1 cellular context compared by ENCODE assay signal in the genomic region with DNA sequence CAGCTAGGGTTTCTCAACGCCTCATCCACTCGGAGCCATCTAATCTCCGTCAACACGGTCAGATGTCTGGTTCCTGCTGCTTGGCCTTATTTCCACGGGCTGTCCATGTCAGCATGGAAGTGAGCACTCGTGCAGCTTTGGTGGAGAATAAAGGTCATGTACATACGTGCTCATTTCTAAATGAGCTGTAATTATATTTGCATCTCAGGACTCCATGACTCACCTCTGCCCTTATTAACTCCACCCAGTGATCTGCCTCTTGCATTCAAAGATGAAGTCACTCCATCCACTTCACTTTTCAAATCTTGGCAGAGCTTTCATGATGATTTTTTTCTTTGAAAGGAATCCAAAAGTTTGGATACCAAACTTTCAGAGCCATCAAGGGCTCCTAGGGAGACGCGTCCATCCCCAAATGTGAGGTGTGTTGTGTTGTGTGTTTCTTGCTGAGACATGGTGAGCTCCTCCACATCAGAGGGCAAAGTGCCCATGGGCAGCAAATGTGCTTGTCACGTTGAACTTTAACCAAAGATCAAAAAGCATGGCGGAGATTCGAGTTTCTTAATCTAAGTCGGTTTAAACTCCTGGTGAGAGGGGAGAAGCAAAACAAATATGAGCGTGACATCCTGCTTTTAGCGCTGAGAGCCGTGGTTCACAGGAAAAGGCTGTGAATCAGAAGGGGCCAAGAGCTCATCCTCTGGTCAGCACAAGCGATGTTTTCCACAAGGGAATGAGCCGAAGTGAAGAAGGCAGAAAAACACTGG.
TF ChIP-seq lines count a peak whose summit lies in the region.

No MANE protein-coding gene starts in this region.

TF ChIP-seq in HepG2, 621 proteins besides CTCF, POLR2A, EP300 and RAD21 (continued from another document and continues in another):
- TF ChIP-seq, protein P1, sequence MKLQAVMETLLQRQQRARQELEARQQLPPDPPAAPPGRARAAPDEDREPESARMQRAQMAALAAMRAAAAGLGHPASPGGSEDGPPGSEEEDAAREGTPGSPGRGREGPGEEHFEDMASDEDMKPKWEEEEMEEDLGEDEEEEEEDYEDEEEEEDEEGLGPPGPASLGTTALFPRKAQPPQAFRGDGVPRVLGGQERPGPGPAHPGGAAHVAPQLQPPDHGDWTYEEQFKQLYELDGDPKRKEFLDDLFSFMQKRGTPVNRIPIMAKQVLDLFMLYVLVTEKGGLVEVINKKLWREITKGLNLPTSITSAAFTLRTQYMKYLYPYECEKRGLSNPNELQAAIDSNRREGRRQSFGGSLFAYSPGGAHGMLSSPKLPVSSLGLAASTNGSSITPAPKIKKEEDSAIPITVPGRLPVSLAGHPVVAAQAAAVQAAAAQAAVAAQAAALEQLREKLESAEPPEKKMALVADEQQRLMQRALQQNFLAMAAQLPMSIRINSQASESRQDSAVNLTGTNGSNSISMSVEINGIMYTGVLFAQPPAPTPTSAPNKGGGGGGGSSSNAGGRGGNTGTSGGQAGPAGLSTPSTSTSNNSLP (IDR thresholded peaks at IDR 0.05; ENCODE audit: low read depth, low read length), result no peak
- no peak for TF ChIP-seq AKAP8 (CRISPR knock-in tag; IDR thresholded peaks at IDR 0.05)
- TF ChIP-seq GFI1 (CRISPR knock-in tag; IDR thresholded peaks at IDR 0.05; ENCODE audit: borderline replicate concordance), result peak; percentile 49; the same call in 1 of the 2 replicates
- TF ChIP-seq, protein P2, sequence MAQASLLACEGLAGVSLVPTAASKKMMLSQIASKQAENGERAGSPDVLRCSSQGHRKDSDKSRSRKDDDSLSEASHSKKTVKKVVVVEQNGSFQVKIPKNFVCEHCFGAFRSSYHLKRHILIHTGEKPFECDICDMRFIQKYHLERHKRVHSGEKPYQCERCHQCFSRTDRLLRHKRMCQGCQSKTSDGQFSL (CRISPR knock-in tag; IDR thresholded peaks at IDR 0.05), result no peak
- no peak for TF ChIP-seq NFKBIZ (CRISPR knock-in tag; IDR thresholded peaks at IDR 0.05)
- no peak for TF ChIP-seq ZNF564 (CRISPR knock-in tag; IDR thresholded peaks at IDR 0.05)
- no peak for TF ChIP-seq MAZ (IDR thresholded peaks at IDR 0.05; ENCODE audit: borderline replicate concordance, low read depth, low read length)
- no peak for TF ChIP-seq MAZ (CRISPR knock-in tag; IDR thresholded peaks at IDR 0.05; ENCODE audit: low read depth)
- 0 out of 2 replicates have a peak, but pooled peaks have one; percentile 28 for TF ChIP-seq KLF11 (CRISPR knock-in tag; IDR thresholded peaks at IDR 0.05)
- TF ChIP-seq HNRNPUL1 (IDR thresholded peaks at IDR 0.05; ENCODE audit: low read depth, low read length), result no peak
- TF ChIP-seq ZFP90 (CRISPR knock-in tag; IDR thresholded peaks at IDR 0.05; ENCODE audit: borderline replicate concordance), result no peak
- TF ChIP-seq ZNF431 (CRISPR knock-in tag; IDR thresholded peaks at IDR 0.05; ENCODE audit: borderline replicate concordance, low read depth), result no peak
- TF ChIP-seq, protein P3, sequence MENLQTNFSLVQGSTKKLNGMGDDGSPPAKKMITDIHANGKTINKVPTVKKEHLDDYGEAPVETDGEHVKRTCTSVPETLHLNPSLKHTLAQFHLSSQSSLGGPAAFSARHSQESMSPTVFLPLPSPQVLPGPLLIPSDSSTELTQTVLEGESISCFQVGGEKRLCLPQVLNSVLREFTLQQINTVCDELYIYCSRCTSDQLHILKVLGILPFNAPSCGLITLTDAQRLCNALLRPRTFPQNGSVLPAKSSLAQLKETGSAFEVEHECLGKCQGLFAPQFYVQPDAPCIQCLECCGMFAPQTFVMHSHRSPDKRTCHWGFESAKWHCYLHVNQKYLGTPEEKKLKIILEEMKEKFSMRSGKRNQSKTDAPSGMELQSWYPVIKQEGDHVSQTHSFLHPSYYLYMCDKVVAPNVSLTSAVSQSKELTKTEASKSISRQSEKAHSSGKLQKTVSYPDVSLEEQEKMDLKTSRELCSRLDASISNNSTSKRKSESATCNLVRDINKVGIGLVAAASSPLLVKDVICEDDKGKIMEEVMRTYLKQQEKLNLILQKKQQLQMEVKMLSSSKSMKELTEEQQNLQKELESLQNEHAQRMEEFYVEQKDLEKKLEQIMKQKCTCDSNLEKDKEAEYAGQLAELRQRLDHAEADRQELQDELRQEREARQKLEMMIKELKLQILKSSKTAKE (CRISPR knock-in tag; IDR thresholded peaks at IDR 0.05; ENCODE audit: borderline replicate concordance), result no peak
- no peak for TF ChIP-seq ZNF274 (CRISPR knock-in tag; IDR thresholded peaks at IDR 0.05)
- TF ChIP-seq CHD2 (IDR thresholded peaks at IDR 0.05; ENCODE audit: low read depth, low read length), result no peak
- TF ChIP-seq, protein P4, sequence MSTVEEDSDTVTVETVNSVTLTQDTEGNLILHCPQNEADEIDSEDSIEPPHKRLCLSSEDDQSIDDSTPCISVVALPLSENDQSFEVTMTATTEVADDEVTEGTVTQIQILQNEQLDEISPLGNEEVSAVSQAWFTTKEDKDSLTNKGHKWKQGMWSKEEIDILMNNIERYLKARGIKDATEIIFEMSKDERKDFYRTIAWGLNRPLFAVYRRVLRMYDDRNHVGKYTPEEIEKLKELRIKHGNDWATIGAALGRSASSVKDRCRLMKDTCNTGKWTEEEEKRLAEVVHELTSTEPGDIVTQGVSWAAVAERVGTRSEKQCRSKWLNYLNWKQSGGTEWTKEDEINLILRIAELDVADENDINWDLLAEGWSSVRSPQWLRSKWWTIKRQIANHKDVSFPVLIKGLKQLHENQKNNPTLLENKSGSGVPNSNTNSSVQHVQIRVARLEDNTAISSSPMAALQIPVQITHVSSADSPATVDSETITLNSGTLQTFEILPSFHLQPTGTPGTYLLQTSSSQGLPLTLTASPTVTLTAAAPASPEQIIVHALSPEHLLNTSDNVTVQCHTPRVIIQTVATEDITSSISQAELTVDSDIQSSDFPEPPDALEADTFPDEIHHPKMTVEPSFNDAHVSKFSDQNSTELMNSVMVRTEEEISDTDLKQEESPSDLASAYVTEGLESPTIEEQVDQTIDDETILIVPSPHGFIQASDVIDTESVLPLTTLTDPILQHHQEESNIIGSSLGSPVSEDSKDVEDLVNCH (CRISPR knock-in tag; IDR thresholded peaks at IDR 0.05), result no peak
- no peak for TF ChIP-seq SP1 (IDR thresholded peaks at IDR 0.05)
- no peak for TF ChIP-seq SP1 (CRISPR knock-in tag; IDR thresholded peaks at IDR 0.05)
- no peak for TF ChIP-seq TAF1 (CRISPR knock-in tag; IDR thresholded peaks at IDR 0.05)
- peak; percentile 84 for TF ChIP-seq PHF21A (CRISPR knock-in tag; IDR thresholded peaks at IDR 0.05)
- 0 out of 2 replicates have a peak, but pooled peaks have one; percentile 43 for TF ChIP-seq ZNF709 (CRISPR knock-in tag; IDR thresholded peaks at IDR 0.05)
- TF ChIP-seq, protein P5, sequence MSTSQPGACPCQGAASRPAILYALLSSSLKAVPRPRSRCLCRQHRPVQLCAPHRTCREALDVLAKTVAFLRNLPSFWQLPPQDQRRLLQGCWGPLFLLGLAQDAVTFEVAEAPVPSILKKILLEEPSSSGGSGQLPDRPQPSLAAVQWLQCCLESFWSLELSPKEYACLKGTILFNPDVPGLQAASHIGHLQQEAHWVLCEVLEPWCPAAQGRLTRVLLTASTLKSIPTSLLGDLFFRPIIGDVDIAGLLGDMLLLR (CRISPR knock-in tag; IDR thresholded peaks at IDR 0.05), result no peak
- TF ChIP-seq FOXJ3 (CRISPR knock-in tag; IDR thresholded peaks at IDR 0.05; ENCODE audit: borderline replicate concordance), result peak; percentile 70; the same call in 1 of the 2 replicates
- no peak for TF ChIP-seq ZNF121 (CRISPR knock-in tag; IDR thresholded peaks at IDR 0.05)
- no peak for TF ChIP-seq ZNF749 (CRISPR knock-in tag; IDR thresholded peaks at IDR 0.05; ENCODE audit: borderline replicate concordance)
- TF ChIP-seq KLF6 (CRISPR knock-in tag; IDR thresholded peaks at IDR 0.05), result 0 out of 2 replicates have a peak, but pooled peaks have one; percentile 34
- TF ChIP-seq, protein P6, sequence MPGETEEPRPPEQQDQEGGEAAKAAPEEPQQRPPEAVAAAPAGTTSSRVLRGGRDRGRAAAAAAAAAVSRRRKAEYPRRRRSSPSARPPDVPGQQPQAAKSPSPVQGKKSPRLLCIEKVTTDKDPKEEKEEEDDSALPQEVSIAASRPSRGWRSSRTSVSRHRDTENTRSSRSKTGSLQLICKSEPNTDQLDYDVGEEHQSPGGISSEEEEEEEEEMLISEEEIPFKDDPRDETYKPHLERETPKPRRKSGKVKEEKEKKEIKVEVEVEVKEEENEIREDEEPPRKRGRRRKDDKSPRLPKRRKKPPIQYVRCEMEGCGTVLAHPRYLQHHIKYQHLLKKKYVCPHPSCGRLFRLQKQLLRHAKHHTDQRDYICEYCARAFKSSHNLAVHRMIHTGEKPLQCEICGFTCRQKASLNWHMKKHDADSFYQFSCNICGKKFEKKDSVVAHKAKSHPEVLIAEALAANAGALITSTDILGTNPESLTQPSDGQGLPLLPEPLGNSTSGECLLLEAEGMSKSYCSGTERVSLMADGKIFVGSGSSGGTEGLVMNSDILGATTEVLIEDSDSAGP (CRISPR knock-in tag; IDR thresholded peaks at IDR 0.05; ENCODE audit: borderline replicate concordance), result no peak
- no peak for TF ChIP-seq SRF (IDR thresholded peaks at IDR 0.05; ENCODE audit: low read depth, low read length)
- TF ChIP-seq, protein P7, sequence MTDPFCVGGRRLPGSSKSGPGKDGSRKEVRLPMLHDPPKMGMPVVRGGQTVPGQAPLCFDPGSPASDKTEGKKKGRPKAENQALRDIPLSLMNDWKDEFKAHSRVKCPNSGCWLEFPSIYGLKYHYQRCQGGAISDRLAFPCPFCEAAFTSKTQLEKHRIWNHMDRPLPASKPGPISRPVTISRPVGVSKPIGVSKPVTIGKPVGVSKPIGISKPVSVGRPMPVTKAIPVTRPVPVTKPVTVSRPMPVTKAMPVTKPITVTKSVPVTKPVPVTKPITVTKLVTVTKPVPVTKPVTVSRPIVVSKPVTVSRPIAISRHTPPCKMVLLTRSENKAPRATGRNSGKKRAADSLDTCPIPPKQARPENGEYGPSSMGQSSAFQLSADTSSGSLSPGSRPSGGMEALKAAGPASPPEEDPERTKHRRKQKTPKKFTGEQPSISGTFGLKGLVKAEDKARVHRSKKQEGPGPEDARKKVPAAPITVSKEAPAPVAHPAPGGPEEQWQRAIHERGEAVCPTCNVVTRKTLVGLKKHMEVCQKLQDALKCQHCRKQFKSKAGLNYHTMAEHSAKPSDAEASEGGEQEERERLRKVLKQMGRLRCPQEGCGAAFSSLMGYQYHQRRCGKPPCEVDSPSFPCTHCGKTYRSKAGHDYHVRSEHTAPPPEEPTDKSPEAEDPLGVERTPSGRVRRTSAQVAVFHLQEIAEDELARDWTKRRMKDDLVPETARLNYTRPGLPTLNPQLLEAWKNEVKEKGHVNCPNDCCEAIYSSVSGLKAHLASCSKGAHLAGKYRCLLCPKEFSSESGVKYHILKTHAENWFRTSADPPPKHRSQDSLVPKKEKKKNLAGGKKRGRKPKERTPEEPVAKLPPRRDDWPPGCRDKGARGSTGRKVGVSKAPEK (CRISPR knock-in tag; IDR thresholded peaks at IDR 0.05; ENCODE audit: borderline replicate concordance), result no peak
- TF ChIP-seq, protein P8, sequence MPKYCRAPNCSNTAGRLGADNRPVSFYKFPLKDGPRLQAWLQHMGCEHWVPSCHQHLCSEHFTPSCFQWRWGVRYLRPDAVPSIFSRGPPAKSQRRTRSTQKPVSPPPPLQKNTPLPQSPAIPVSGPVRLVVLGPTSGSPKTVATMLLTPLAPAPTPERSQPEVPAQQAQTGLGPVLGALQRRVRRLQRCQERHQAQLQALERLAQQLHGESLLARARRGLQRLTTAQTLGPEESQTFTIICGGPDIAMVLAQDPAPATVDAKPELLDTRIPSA (CRISPR knock-in tag; IDR thresholded peaks at IDR 0.05; ENCODE audit: borderline replicate concordance), result no peak
- no peak for TF ChIP-seq SMAD9 (CRISPR knock-in tag; IDR thresholded peaks at IDR 0.05)
- TF ChIP-seq KDM2A (CRISPR knock-in tag; IDR thresholded peaks at IDR 0.05; ENCODE audit: borderline replicate concordance, low read depth), result 0 out of 2 replicates have a peak, but pooled peaks have one; percentile 18
- no peak for TF ChIP-seq KLF16 (CRISPR knock-in tag; IDR thresholded peaks at IDR 0.05)
- TF ChIP-seq NFIC (IDR thresholded peaks at IDR 0.05; ENCODE audit: low read length), result peak; percentile 82; the same call in 1 of the 2 replicates
- no peak for TF ChIP-seq NFE2 (CRISPR knock-in tag; IDR thresholded peaks at IDR 0.05)
- TF ChIP-seq ZNF33A (CRISPR knock-in tag; IDR thresholded peaks at IDR 0.05; ENCODE audit: borderline replicate concordance), result no peak
- no peak; the same call in 1 of the 2 replicates for TF ChIP-seq ZNF335 (CRISPR knock-in tag; IDR thresholded peaks at IDR 0.05)
- TF ChIP-seq NCOA2 (CRISPR knock-in tag; IDR thresholded peaks at IDR 0.05), result peak; percentile 86
- no peak for TF ChIP-seq KLF12 (CRISPR knock-in tag; IDR thresholded peaks at IDR 0.05; ENCODE audit: borderline replicate concordance)
- TF ChIP-seq, protein P9, sequence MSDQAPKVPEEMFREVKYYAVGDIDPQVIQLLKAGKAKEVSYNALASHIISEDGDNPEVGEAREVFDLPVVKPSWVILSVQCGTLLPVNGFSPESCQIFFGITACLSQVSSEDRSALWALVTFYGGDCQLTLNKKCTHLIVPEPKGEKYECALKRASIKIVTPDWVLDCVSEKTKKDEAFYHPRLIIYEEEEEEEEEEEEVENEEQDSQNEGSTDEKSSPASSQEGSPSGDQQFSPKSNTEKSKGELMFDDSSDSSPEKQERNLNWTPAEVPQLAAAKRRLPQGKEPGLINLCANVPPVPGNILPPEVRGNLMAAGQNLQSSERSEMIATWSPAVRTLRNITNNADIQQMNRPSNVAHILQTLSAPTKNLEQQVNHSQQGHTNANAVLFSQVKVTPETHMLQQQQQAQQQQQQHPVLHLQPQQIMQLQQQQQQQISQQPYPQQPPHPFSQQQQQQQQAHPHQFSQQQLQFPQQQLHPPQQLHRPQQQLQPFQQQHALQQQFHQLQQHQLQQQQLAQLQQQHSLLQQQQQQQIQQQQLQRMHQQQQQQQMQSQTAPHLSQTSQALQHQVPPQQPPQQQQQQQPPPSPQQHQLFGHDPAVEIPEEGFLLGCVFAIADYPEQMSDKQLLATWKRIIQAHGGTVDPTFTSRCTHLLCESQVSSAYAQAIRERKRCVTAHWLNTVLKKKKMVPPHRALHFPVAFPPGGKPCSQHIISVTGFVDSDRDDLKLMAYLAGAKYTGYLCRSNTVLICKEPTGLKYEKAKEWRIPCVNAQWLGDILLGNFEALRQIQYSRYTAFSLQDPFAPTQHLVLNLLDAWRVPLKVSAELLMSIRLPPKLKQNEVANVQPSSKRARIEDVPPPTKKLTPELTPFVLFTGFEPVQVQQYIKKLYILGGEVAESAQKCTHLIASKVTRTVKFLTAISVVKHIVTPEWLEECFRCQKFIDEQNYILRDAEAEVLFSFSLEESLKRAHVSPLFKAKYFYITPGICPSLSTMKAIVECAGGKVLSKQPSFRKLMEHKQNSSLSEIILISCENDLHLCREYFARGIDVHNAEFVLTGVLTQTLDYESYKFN (CRISPR knock-in tag; conservative IDR thresholded peaks at IDR 0.05), result peak; percentile 85
- 0 out of 2 replicates have a peak, but pooled peaks have one; percentile 15 for TF ChIP-seq JUND (CRISPR knock-in tag; IDR thresholded peaks at IDR 0.05)
- TF ChIP-seq SNAI1 (CRISPR knock-in tag; IDR thresholded peaks at IDR 0.05; ENCODE audit: borderline replicate concordance), result no peak
